ENCODE assay signal across 11 cellular contexts in genomic region chr12:124188561-124189405, GRCh38.
DNase-seq lines count a peak whose midpoint lies in the region; ATAC-seq, FAIRE-seq and TF ChIP-seq lines count a peak whose summit lies in the region.
"Had no signal": no experiment of that assay in that cellular context is flagged by ENCODE, and none has a peak within 500 bp of the region (broad histone marks: within the 10 kb centered on the region; RNA-seq: fewer than 3 reads in every experiment).

No MANE protein-coding gene starts in this region.

- no peak for FAIRE-seq in kidney (lab: Jason Lieb, UNC)
- FAIRE-seq: keratinocyte had no signal

- peaks cover 21% of the 10 kb centered on the region for H3K4me1 Mint-ChIP-seq in osteocyte (ENCODE audit: unreplicated experiment)
- H3K4me1 Mint-ChIP-seq in activated CD4-positive, alpha-beta T cell treated with anti-CD3 and anti-CD28 coated beads for 36 hours, result no peaks in the 10 kb centered on the region

- no peaks in the 10 kb centered on the region for H3K9me3 Mint-ChIP-seq in osteocyte (ENCODE audit: unreplicated experiment)
- no peaks in the 10 kb centered on the region for H3K9me3 Mint-ChIP-seq in activated CD4-positive, alpha-beta T cell treated with anti-CD3 and anti-CD28 coated beads for 36 hours (ENCODE audit: low read depth)

- H3K9ac ChIP-seq in kidney (ENCODE audit: low read length in 2 of 2), result no peak overlapping the region

- in situ Hi-C loops in G401 (cut with HindIII; ENCODE audit: low sequenced_read_pairs), result no loop called here

- H3K4me3 ChIP-seq in kidney (ENCODE audit: low read length in 2 of 2), result no peak overlapping the region
- H3K4me3 ChIP-seq: cardiac muscle cell had no signal

- intact Hi-C loops in kidney (cut with DNase I), result no loop called here
- intact Hi-C loops in activated CD4-positive, alpha-beta T cell treated with anti-CD3 and anti-CD28 coated beads for 36 hours (cut with DNase I, micrococcal nuclease), result no loop called here

- DNase-seq in G401 (ENCODE audit: low spot score) (peak; percentile 79), NCI-H446 treated with DMSO at 0.1 percent for 48 hours (lab: John Stamatoyannopoulos, UW) (peak; percentile 61), epithelial cell of prostate (ENCODE audit: low read depth, low spot score) (peak; percentile 6), osteocyte (ENCODE audit: extremely low spot score, unreplicated experiment) (no peak), hepatic stellate cell (ENCODE audit: low spot score) (no peak), medulla oblongata (ENCODE audit: extremely low spot score) (no peak), kidney (no peak)
- no peak for DNase-seq in activated CD4-positive, alpha-beta T cell treated with anti-CD3 and anti-CD28 coated beads for 36 hours
- DNase-seq: NCI-H1105 treated with DMSO at 0.1 percent for 48 hours had no signal

- peak overlapping the region; percentile 52 for H3K27ac Mint-ChIP-seq in osteocyte (ENCODE audit: unreplicated experiment)
- no peak overlapping the region for H3K27ac Mint-ChIP-seq in activated CD4-positive, alpha-beta T cell treated with anti-CD3 and anti-CD28 coated beads for 36 hours

- no peaks in the 10 kb centered on the region for H3K27me3 Mint-ChIP-seq in osteocyte (ENCODE audit: unreplicated experiment)
- H3K27me3 Mint-ChIP-seq in activated CD4-positive, alpha-beta T cell treated with anti-CD3 and anti-CD28 coated beads for 36 hours, result no peaks in the 10 kb centered on the region

- H3K36me3 Mint-ChIP-seq in osteocyte (ENCODE audit: unreplicated experiment), result no peaks in the 10 kb centered on the region
- H3K36me3 Mint-ChIP-seq in activated CD4-positive, alpha-beta T cell treated with anti-CD3 and anti-CD28 coated beads for 36 hours (ENCODE audit: low read depth), result no peaks in the 10 kb centered on the region

- no peak overlapping the region for H3K27ac ChIP-seq in epithelial cell of prostate
- peak overlapping the region in 1 of 2 donors; percentile 18 for H3K27ac ChIP-seq in kidney (ENCODE audit: low read depth in 2 of 2, low read length in 2 of 2)
- H3K27ac ChIP-seq: cardiac muscle cell had no signal

- POLR2A ChIA-PET in activated CD4-positive, alpha-beta T cell treated with anti-CD3 and anti-CD28 coated beads for 36 hours (lab: Charles Lee), result no interaction called here

- H3K9me3 ChIP-seq in kidney (ENCODE audit: control insufficient read depth in 1 of 2, low read length in 2 of 2), result no peaks in the 10 kb centered on the region

- TF ChIP-seq CTCF in osteocyte (IDR thresholded peaks at IDR 0.05) (no peak), kidney (IDR thresholded peaks at IDR 0.05; ENCODE audit: borderline replicate concordance, extremely low read depth, insufficient read depth) (no peak)

- peaks cover 0 to 11% of the 10 kb centered on the region in 2 donors for H3K4me1 ChIP-seq in kidney (ENCODE audit: control insufficient read depth in 1 of 2, insufficient read depth in 1 of 2, low read depth in 1 of 2, low read length in 2 of 2)

- ATAC-seq in activated CD4-positive, alpha-beta T cell treated with anti-CD3 and anti-CD28 coated beads for 36 hours, result no peak

- no peaks in the 10 kb centered on the region for H3K36me3 ChIP-seq in kidney (ENCODE audit: control insufficient read depth in 1 of 2, insufficient read depth in 2 of 2, low read length in 2 of 2)
- H3K36me3 ChIP-seq: cardiac muscle cell had no signal

- H3K4me3 Mint-ChIP-seq in osteocyte (ENCODE audit: unreplicated experiment), result no peak overlapping the region
- H3K4me3 Mint-ChIP-seq in activated CD4-positive, alpha-beta T cell treated with anti-CD3 and anti-CD28 coated beads for 36 hours, result no peak overlapping the region

- CTCF ChIA-PET in activated CD4-positive, alpha-beta T cell treated with anti-CD3 and anti-CD28 coated beads for 36 hours (lab: Charles Lee), result interaction anchor here (0.8 kb wide), 2 partner anchors 153 to 240 kb away, joined by 3 read pairs; no protein-coding TSS in a partner anchor

Comparison
In these comparisons a context has a peak if more than half of its experiments do, and no peak if none do; other contexts are left out.
1. DNase-seq: peak in G401 (single experiment), NCI-H446 treated with DMSO at 0.1 percent for 48 hours (single experiment) and epithelial cell of prostate (single experiment); none in osteocyte (single experiment), hepatic stellate cell (single experiment), medulla oblongata (single experiment), kidney (single experiment) and activated CD4-positive, alpha-beta T cell treated with anti-CD3 and anti-CD28 coated beads for 36 hours (single experiment).